In the genomic region with DNA sequence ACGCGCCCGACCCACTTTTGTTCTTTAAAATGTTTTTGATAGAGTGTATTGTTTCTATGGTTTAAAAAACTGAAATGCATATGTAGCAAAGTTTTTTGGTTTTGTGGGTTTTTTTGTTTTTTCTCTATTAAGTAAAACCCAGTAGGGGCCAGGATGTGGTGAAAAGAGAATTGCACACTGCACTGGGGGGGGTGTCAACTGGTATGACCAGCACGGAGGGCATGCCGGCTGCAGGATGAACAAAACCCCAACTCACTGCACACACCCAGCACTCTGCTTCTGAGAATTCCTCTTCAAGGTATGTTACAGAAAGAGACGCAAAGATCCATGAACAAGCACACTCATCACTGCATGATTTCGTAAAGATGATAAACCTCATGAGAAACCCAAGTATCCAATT, we compare ENCODE assay signal across 10 cellular contexts.
DNase-seq lines count a peak whose midpoint lies in the region; ATAC-seq and TF ChIP-seq lines count a peak whose summit lies in the region.
"Had no signal": no experiment of that assay in that cellular context is flagged by ENCODE, and none has a peak within 500 bp of the region (broad histone marks: within the 10 kb centered on the region; RNA-seq: fewer than 3 reads in every experiment).

No MANE protein-coding gene starts in this region.

- peaks cover 4% of the 10 kb centered on the region for H3K36me3 ChIP-seq in mammary epithelial cell (ENCODE audit: insufficient read depth, low read length)
- H3K36me3 ChIP-seq: thyroid gland had no signal

- H4K20me1 ChIP-seq in mammary epithelial cell (ENCODE audit: insufficient read depth, low read length) = no peaks in the 10 kb centered on the region

- DNase-seq in GM12865 (ENCODE audit: low read depth) = peak; percentile 94
- peak; percentile 80 for DNase-seq in activated naive CD8-positive, alpha-beta T cell treated with anti-CD3 and anti-CD28 coated beads for 36 hours
- peak; percentile 67 to 70 for DNase-seq in stimulated activated CD4-positive, alpha-beta T cell treated with anti-CD3 and anti-CD28 coated beads, Interleukin-2, amount 100 ng/mL, for 24 hours
- DNase-seq in NCI-H2029 treated with DMSO at 0.1 percent for 48 hours (lab: John Stamatoyannopoulos, UW) = no peak
- no peak for DNase-seq in sciatic nerve (ENCODE audit: low spot score)
- DNase-seq in Right ventricle myocardium inferior (ENCODE audit: missing footprints) = no peak
- no peak for DNase-seq in mammary epithelial cell
- DNase-seq: foreskin fibroblast had no signal

- peak overlapping the region; percentile 76 for H3K4me3 Mint-ChIP-seq in T-helper 1 cell treated with Interleukin-12 subunit alpha and Interleukin-12 subunit beta and Interleukin-4 antibody, amounts not matched to agents 30 μg/mL and 1 μg/mL, for 36 hours
- peak overlapping the region; percentile 70 for H3K4me3 Mint-ChIP-seq in activated naive CD8-positive, alpha-beta T cell treated with anti-CD3 and anti-CD28 coated beads for 36 hours

- no TSS peak for BruUV-seq in mammary epithelial cell (replicated peaks; lab: Mats Ljungman, UMichigan)

- no peak overlapping the region for H2AFZ ChIP-seq in mammary epithelial cell (ENCODE audit: low read depth, low read length)

- peaks cover 36% of the 10 kb centered on the region for H3K4me1 ChIP-seq in mammary epithelial cell (ENCODE audit: insufficient read depth, low read length)

- H3K4me2 ChIP-seq in mammary epithelial cell (ENCODE audit: insufficient read depth, low read depth, low read length) = no peak overlapping the region

- in situ Hi-C loops in mammary epithelial cell (cut with MboI; ENCODE audit: low sequenced_read_pairs in 2 of 2) = loop anchor here (5.0 to 25.0 kb wide), 2 partner anchors 74 to 174 kb away; partner anchors contain the start of genes STK10 (in 1 of the 2) and UBTD2 (in 1 of the 2)

- H3K27me3 ChIP-seq in mammary epithelial cell (ENCODE audit: insufficient read depth, low read length) = no peaks in the 10 kb centered on the region
- H3K27me3 ChIP-seq: thyroid gland had no signal

- H3K4me3 ChIP-seq in GM12865 (ENCODE audit: low read depth, low read length) = peak overlapping the region; percentile 66
- H3K4me3 ChIP-seq in mammary epithelial cell (replicated peaks in 1 of 3; ENCODE audit: insufficient read depth in 1 of 3, low read depth in 2 of 3, low read length in 3 of 3) = no peak overlapping the region
- H3K4me3 ChIP-seq: thyroid gland had no signal

- no peak overlapping the region for H3K9ac ChIP-seq in mammary epithelial cell (ENCODE audit: insufficient read depth, low read length)

- H3K9me3 Mint-ChIP-seq in T-helper 1 cell treated with Interleukin-12 subunit alpha and Interleukin-12 subunit beta and Interleukin-4 antibody, amounts not matched to agents 30 μg/mL and 1 μg/mL, for 36 hours = no peaks in the 10 kb centered on the region
- peaks cover 3% of the 10 kb centered on the region for H3K9me3 Mint-ChIP-seq in activated naive CD8-positive, alpha-beta T cell treated with anti-CD3 and anti-CD28 coated beads for 36 hours

- H3K27me3 Mint-ChIP-seq in T-helper 1 cell treated with Interleukin-12 subunit alpha and Interleukin-12 subunit beta and Interleukin-4 antibody, amounts not matched to agents 30 μg/mL and 1 μg/mL, for 36 hours (ENCODE audit: low read depth) = no peaks in the 10 kb centered on the region
- H3K27me3 Mint-ChIP-seq in activated naive CD8-positive, alpha-beta T cell treated with anti-CD3 and anti-CD28 coated beads for 36 hours = no peaks in the 10 kb centered on the region

- no peak for ATAC-seq in sciatic nerve
- no peak for ATAC-seq in Right ventricle myocardium inferior

- peaks cover 64% of the 10 kb centered on the region for H3K4me1 Mint-ChIP-seq in T-helper 1 cell treated with Interleukin-12 subunit alpha and Interleukin-12 subunit beta and Interleukin-4 antibody, amounts not matched to agents 30 μg/mL and 1 μg/mL, for 36 hours (ENCODE audit: low read depth)
- H3K4me1 Mint-ChIP-seq in activated naive CD8-positive, alpha-beta T cell treated with anti-CD3 and anti-CD28 coated beads for 36 hours = peaks cover 75% of the 10 kb centered on the region

- H3K27ac ChIP-seq in mammary epithelial cell (ENCODE audit: insufficient read depth, low read depth, low read length) = no peak overlapping the region
- H3K27ac ChIP-seq: thyroid gland had no signal

- peaks cover 48% of the 10 kb centered on the region for H3K36me3 Mint-ChIP-seq in T-helper 1 cell treated with Interleukin-12 subunit alpha and Interleukin-12 subunit beta and Interleukin-4 antibody, amounts not matched to agents 30 μg/mL and 1 μg/mL, for 36 hours (ENCODE audit: low read depth)
- peaks cover 59% of the 10 kb centered on the region for H3K36me3 Mint-ChIP-seq in activated naive CD8-positive, alpha-beta T cell treated with anti-CD3 and anti-CD28 coated beads for 36 hours

- peaks cover 24% of the 10 kb centered on the region for H3K79me2 ChIP-seq in mammary epithelial cell (ENCODE audit: insufficient read depth, low read length)

- no peaks in the 10 kb centered on the region for H3K9me3 ChIP-seq in mammary epithelial cell (replicated peaks; ENCODE audit: insufficient read depth, low read length)
- H3K9me3 ChIP-seq: thyroid gland had no signal

- intact Hi-C loops in sciatic nerve (cut with DNase I) (no loop called here), Right ventricle myocardium inferior (cut with DNase I) (no loop called here), mammary epithelial cell (cut with micrococcal nuclease) (no loop called here)

- WGBS in mammary epithelial cell (ENCODE audit: low coverage, missing lambda C conversion rate) = 97% methylated on average over 7 of the region's 7 CpGs

- dilution Hi-C loops in mammary epithelial cell (cut with HindIII; ENCODE audit: low sequenced_read_pairs) = loop anchor here (5.0 kb wide), 1 partner anchor 64 kb away; no protein-coding TSS in a partner anchor

- no peak for TF ChIP-seq CTCF in GM12865 (IDR thresholded peaks at IDR 0.05; ENCODE audit: insufficient read depth, low read depth, low read length, missing control alignments)
- no peak for TF ChIP-seq CTCF in mammary epithelial cell (conservative IDR thresholded peaks at IDR 0.05 in 1 of 2, IDR thresholded peaks at IDR 0.05 in 1 of 2; ENCODE audit: extremely low read depth in 1 of 2, insufficient read depth in 1 of 2, low read depth in 1 of 2, low read length in 2 of 2)

- H3K27ac Mint-ChIP-seq in T-helper 1 cell treated with Interleukin-12 subunit alpha and Interleukin-12 subunit beta and Interleukin-4 antibody, amounts not matched to agents 30 μg/mL and 1 μg/mL, for 36 hours = peak overlapping the region; percentile 95
- peak overlapping the region; percentile 93 for H3K27ac Mint-ChIP-seq in activated naive CD8-positive, alpha-beta T cell treated with anti-CD3 and anti-CD28 coated beads for 36 hours

- CTCF ChIA-PET in mammary epithelial cell (lab: Charles Lee; ENCODE audit: low non-redundant PET) = no interaction called here

Comparison
In these comparisons a context has a peak if more than half of its experiments do, and no peak if none do; other contexts are left out.
1. DNase-seq: peak in GM12865 (single experiment), activated naive CD8-positive, alpha-beta T cell treated with anti-CD3 and anti-CD28 coated beads for 36 hours (single experiment) and stimulated activated CD4-positive, alpha-beta T cell treated with anti-CD3 and anti-CD28 coated beads, Interleukin-2, amount 100 ng/mL, for 24 hours (2 of 2); none in NCI-H2029 treated with DMSO at 0.1 percent for 48 hours (single experiment), sciatic nerve (single experiment), Right ventricle myocardium inferior (single experiment) and mammary epithelial cell (single experiment).